ENCODE assay signal across 23 cellular contexts in genomic region chr9:132986586-132986985, GRCh38. TPM values are rescaled to one million over a fixed set of nuclear protein-coding genes. Genes with fewer than 3 reads are reported as not detected.
DNase-seq lines count a peak whose midpoint lies in the region; ATAC-seq, FAIRE-seq and TF ChIP-seq lines count a peak whose summit lies in the region.
"Had no signal": no experiment of that assay in that cellular context is flagged by ENCODE, and none has a peak within 500 bp of the region (broad histone marks: within the 10 kb centered on the region; RNA-seq: fewer than 3 reads in every experiment).

No MANE protein-coding gene starts in this region.

- H3K9me1 ChIP-seq in K562 (ENCODE audit: control insufficient read depth, insufficient read depth, low read length): peaks cover 4% of the 10 kb centered on the region

- H3K4me2 ChIP-seq in SK-N-SH (no peak overlapping the region), K562 (ENCODE audit: insufficient read depth, low read length) (no peak overlapping the region), osteoblast (ENCODE audit: insufficient read depth, low read length) (no peak overlapping the region)

- H3K27me3 ChIP-seq in SK-N-SH (ENCODE audit: insufficient read depth) (peaks cover 10% of the 10 kb centered on the region; the same call in 1 of the 2 replicates), K562 (ENCODE audit: control insufficient read depth in 2 of 2, insufficient read depth in 2 of 2, low read length in 2 of 2) (no peaks in the 10 kb centered on the region), osteoblast (ENCODE audit: insufficient read depth, low read length) (peaks cover 31% of the 10 kb centered on the region)
- H3K27me3 ChIP-seq in naive thymus-derived CD4-positive, alpha-beta T cell (ENCODE audit: control insufficient read depth in 2 of 2, insufficient read depth in 2 of 2, low read length in 2 of 2): no peaks in the 10 kb centered on the region

- intact Hi-C loops in K562 (cut with micrococcal nuclease): no loop called here
- intact Hi-C loops in naive thymus-derived CD4-positive, alpha-beta T cell (cut with micrococcal nuclease): no loop called here

- H3F3A ChIP-seq in SK-N-SH (replicated peaks; ENCODE audit: insufficient read depth): no peaks in the 10 kb centered on the region

- H3K27ac Mint-ChIP-seq in naive thymus-derived CD4-positive, alpha-beta T cell: peak overlapping the region in 1 of 9 donors; percentile 58
- H3K27ac Mint-ChIP-seq: activated CD4-positive, alpha-beta T cell treated with anti-CD3 and anti-CD28 coated beads for 36 hours; activated naive CD8-positive, alpha-beta T cell treated with anti-CD3 and anti-CD28 coated beads for 36 hours had no signal

- no peak for FAIRE-seq in K562 (lab: Jason Lieb, UNC)

- peaks cover 0 to 5% (median 0%) of the 10 kb centered on the region in 11 donors for H3K9me3 Mint-ChIP-seq in naive thymus-derived CD4-positive, alpha-beta T cell

- H3K9ac ChIP-seq in SK-N-SH: no peak overlapping the region
- H3K9ac ChIP-seq in K562 (ENCODE audit: insufficient read depth in 1 of 2, low read depth in 2 of 2, low read length in 2 of 2): peak overlapping the region in 1 of 2 experiments; percentile 20; a peak in 1 of 4 replicates

- WGBS in SK-N-SH (ENCODE audit: low lambda C conversion rate): 48% methylated on average over 7 of the region's 11 CpGs
- WGBS in K562 (ENCODE audit: insufficient coverage, low coverage, missing lambda C conversion rate): 87% methylated on average over 10 of the region's 11 CpGs

- no peak for TF ChIP-seq POLR2A in K562 (conservative IDR thresholded peaks at IDR 0.05)

- TF ChIP-seq RAD21 in SK-N-SH (IDR thresholded peaks at IDR 0.05; ENCODE audit: low read length) (no peak), K562 (CRISPR knock-in tag; conservative IDR thresholded peaks at IDR 0.05 in 1 of 2, IDR thresholded peaks at IDR 0.05 in 1 of 2) (no peak)

- H3K27me3 Mint-ChIP-seq in naive thymus-derived CD4-positive, alpha-beta T cell: peaks cover 19 to 58% (median 28%) of the 10 kb centered on the region in 5 donors

- H3K9me3 ChIP-seq in SK-N-SH (no peaks in the 10 kb centered on the region), K562 (replicated peaks; ENCODE audit: control insufficient read depth, insufficient read depth, low read depth, low read length) (no peaks in the 10 kb centered on the region), osteoblast (ENCODE audit: low read depth, low read length) (no peaks in the 10 kb centered on the region)
- H3K9me3 ChIP-seq in naive thymus-derived CD4-positive, alpha-beta T cell (ENCODE audit: control insufficient read depth in 2 of 3, low read length in 3 of 3): no peaks in the 10 kb centered on the region
- H3K9me3 ChIP-seq: esophagus squamous epithelium, stomach had no signal

- H3K79me2 ChIP-seq in SK-N-SH (ENCODE audit: insufficient read depth): no peaks in the 10 kb centered on the region
- peaks cover 58% of the 10 kb centered on the region for H3K79me2 ChIP-seq in K562 (ENCODE audit: control insufficient read depth, insufficient read depth, low read length)
- no peaks in the 10 kb centered on the region for H3K79me2 ChIP-seq in osteoblast (ENCODE audit: insufficient read depth, low read length)

- H3K9me2 ChIP-seq in SK-N-SH: no peaks in the 10 kb centered on the region

- no TSS peak for BruUV-seq in K562 (replicated peaks; lab: Mats Ljungman, UMichigan)

- DNase-seq in SK-N-SH: no peak
- peak; percentile 40 for DNase-seq in HK-2 (ENCODE audit: unreplicated experiment)
- DNase-seq in K562 (ENCODE audit: extremely low read depth in 1 of 4, low spot score in 3 of 4): no peak
- DNase-seq in osteoblast (ENCODE audit: insufficient read length, low spot score, missing footprints): peak; percentile 92
- no peak for DNase-seq in T-helper 9 cell
- no peak for DNase-seq in RKO (ENCODE audit: low spot score)
- no peak for DNase-seq in naive thymus-derived CD4-positive, alpha-beta T cell
- DNase-seq: 8988T; activated CD4-positive, alpha-beta T cell treated with anti-CD3 and anti-CD28 coated beads for 36 hours; activated naive CD8-positive, alpha-beta T cell treated with anti-CD3 and anti-CD28 coated beads for 36 hours; Calu3; effector CD8-positive, alpha-beta T cell; esophagus squamous epithelium; Kasumi-1; NCI-H1105 treated with DMSO at 0.1 percent for 48 hours; NCI-H2081; stimulated activated CD4-positive, alpha-beta T cell treated with anti-CD3 and anti-CD28 coated beads, Interleukin-4, amount 100 ng/mL, for 24 hours; stomach; trophoblast cell had no signal

- H3K4me3 ChIP-seq in SK-N-SH (ENCODE audit: low read depth in 2 of 2, low read length in 1 of 2): no peak overlapping the region
- H3K4me3 ChIP-seq in K562: no peak overlapping the region
- no peak overlapping the region for H3K4me3 ChIP-seq in osteoblast (ENCODE audit: insufficient read depth, low read length)
- H3K4me3 ChIP-seq in naive thymus-derived CD4-positive, alpha-beta T cell (ENCODE audit: low read length): no peak overlapping the region
- H3K4me3 ChIP-seq: esophagus squamous epithelium, stomach had no signal

- no peak overlapping the region for H3K4me3 Mint-ChIP-seq in naive thymus-derived CD4-positive, alpha-beta T cell
- H3K4me3 Mint-ChIP-seq: activated CD4-positive, alpha-beta T cell treated with anti-CD3 and anti-CD28 coated beads for 36 hours; activated naive CD8-positive, alpha-beta T cell treated with anti-CD3 and anti-CD28 coated beads for 36 hours had no signal

- H3K27ac ChIP-seq in SK-N-SH (ENCODE audit: low read depth in 2 of 2, low read length in 1 of 2) (no peak overlapping the region), K562 (ENCODE audit: extremely low read depth, low read depth, low read length) (no peak overlapping the region), osteoblast (ENCODE audit: low read depth, low read length) (no peak overlapping the region)
- no peak overlapping the region for H3K27ac ChIP-seq in naive thymus-derived CD4-positive, alpha-beta T cell (ENCODE audit: low read depth, low read length)
- H3K27ac ChIP-seq: esophagus squamous epithelium, stomach had no signal

- no peak overlapping the region for H2AFZ ChIP-seq in SK-N-SH (ENCODE audit: low read depth)
- no peak overlapping the region for H2AFZ ChIP-seq in K562 (ENCODE audit: low read depth, low read length)
- H2AFZ ChIP-seq in osteoblast (ENCODE audit: low read length): no peak overlapping the region

- H3K4me1 Mint-ChIP-seq in naive thymus-derived CD4-positive, alpha-beta T cell: peaks cover 0 to 15% (median 0%) of the 10 kb centered on the region in 7 donors
- H3K4me1 Mint-ChIP-seq: activated CD4-positive, alpha-beta T cell treated with anti-CD3 and anti-CD28 coated beads for 36 hours; activated naive CD8-positive, alpha-beta T cell treated with anti-CD3 and anti-CD28 coated beads for 36 hours had no signal

- H3K4me1 ChIP-seq in SK-N-SH (ENCODE audit: control insufficient read depth in 1 of 2, insufficient read depth in 2 of 2, low read depth in 1 of 2, low read length in 1 of 2) (no peaks in the 10 kb centered on the region), K562 (replicated peaks in 1 of 2; ENCODE audit: control insufficient read depth in 2 of 2, insufficient read depth in 2 of 2, low read length in 2 of 2) (peaks cover 43 to 85% of the 10 kb centered on the region in 2 experiments), osteoblast (ENCODE audit: insufficient read depth, low read length) (no peaks in the 10 kb centered on the region)
- H3K4me1 ChIP-seq in naive thymus-derived CD4-positive, alpha-beta T cell (ENCODE audit: control insufficient read depth in 2 of 2, insufficient read depth in 2 of 2, low read length in 2 of 2): no peaks in the 10 kb centered on the region
- H3K4me1 ChIP-seq: stomach had no signal

- TF ChIP-seq CTCF in SK-N-SH (IDR thresholded peaks at IDR 0.05): no peak
- TF ChIP-seq CTCF in K562 (IDR thresholded peaks at IDR 0.05 in 2 of 3, conservative IDR thresholded peaks at IDR 0.05 in 1 of 3; ENCODE audit: insufficient read depth in 2 of 3, low read depth in 1 of 3, low read length in 3 of 3): no peak
- TF ChIP-seq CTCF in osteoblast (IDR thresholded peaks at IDR 0.05; ENCODE audit: extremely low read depth, low read depth, low read length): no peak

- H3K36me3 ChIP-seq in SK-N-SH (replicated peaks in 1 of 2; ENCODE audit: control insufficient read depth in 1 of 2, insufficient read depth in 2 of 2, low read length in 1 of 2) (no peaks in the 10 kb centered on the region), K562 (ENCODE audit: control insufficient read depth, insufficient read depth, low read length) (peaks cover 74% of the 10 kb centered on the region), osteoblast (ENCODE audit: insufficient read depth, low read length) (no peaks in the 10 kb centered on the region)
- no peaks in the 10 kb centered on the region for H3K36me3 ChIP-seq in naive thymus-derived CD4-positive, alpha-beta T cell (ENCODE audit: control insufficient read depth in 2 of 3, insufficient read depth in 3 of 3, low read length in 3 of 3)
- H3K36me3 ChIP-seq: esophagus squamous epithelium, stomach had no signal

- CTCF ChIA-PET in SK-N-SH (lab: Yijun Ruan, JAX): interaction anchor here (1.3 to 1.7 kb wide), 2 partner anchors 9 kb away, joined by 9 to 10 read pairs; partner anchors contain the start of gene GFI1B
- CTCF ChIA-PET in K562 (lab: Yijun Ruan, JAX; ENCODE audit: low intra/inter-chr PET ratio): no interaction called here
- CTCF ChIA-PET in naive thymus-derived CD4-positive, alpha-beta T cell (lab: Charles Lee): no interaction called here

- POLR2A ChIA-PET in SK-N-SH (lab: Yijun Ruan, JAX): no interaction called here
- POLR2A ChIA-PET in K562 (lab: Yijun Ruan, JAX): no interaction called here
- POLR2A ChIA-PET in naive thymus-derived CD4-positive, alpha-beta T cell (lab: Charles Lee): no interaction called here

- no peak for TF ChIP-seq EP300 in SK-N-SH (IDR thresholded peaks at IDR 0.05; ENCODE audit: borderline replicate concordance in 1 of 2, low read depth in 1 of 2, low read length in 1 of 2)
- no peak for TF ChIP-seq EP300 in K562 (IDR thresholded peaks at IDR 0.05; ENCODE audit: low read length)

- in situ Hi-C loops in K562 (cut with MboI): no loop called here

- H4K20me1 ChIP-seq in SK-N-SH (ENCODE audit: insufficient read depth) (no peaks in the 10 kb centered on the region), K562 (replicated peaks; ENCODE audit: control insufficient read depth, insufficient read depth, low read length) (no peaks in the 10 kb centered on the region), osteoblast (ENCODE audit: insufficient read depth, low read length) (no peaks in the 10 kb centered on the region)

- no peaks in the 10 kb centered on the region for H3K36me3 Mint-ChIP-seq in naive thymus-derived CD4-positive, alpha-beta T cell
- H3K36me3 Mint-ChIP-seq: activated naive CD8-positive, alpha-beta T cell treated with anti-CD3 and anti-CD28 coated beads for 36 hours had no signal

- peak; percentile 57 for ATAC-seq in SK-N-SH treated with all-trans-retinoic acid at 6 μM for 48 hours
- no peak for ATAC-seq in K562
- no peak for ATAC-seq in naive thymus-derived CD4-positive, alpha-beta T cell
- ATAC-seq: activated CD4-positive, alpha-beta T cell treated with anti-CD3 and anti-CD28 coated beads for 36 hours had no signal

RNA-seq across cellular contexts. Expression of gene GFI1B, which starts 8.1 kb away (rescaled TPM):
- polyA plus RNA-seq in SK-N-SH (2012; rRNA removed) (0.03 TPM in 1 of 2 replicates, not detected in the other), K562 (2011; rRNA removed) (34.4 and 57.7 TPM in 2 replicates), K562 (2014; fragmentation: Illumina TruSeq; extraction: Trizol) (51.8 and 73.3 TPM in 2 replicates), K562 (2014; fragmentation: Nextera tagmentation; extraction: Ambion mirVana) (10 to 100 TPM in 1 of 2 experiments, 1 to 10 TPM in 1; 8.0 to 19.1 TPM), K562 (2014; rRNA removed) (47.2 and 50.1 TPM in 2 replicates)
- 0.01 and 0.03 TPM in 2 replicates for polyA plus RNA-seq in SK-N-SH (2012; cell fraction: cytosol; rRNA removed)
- polyA plus RNA-seq in SK-N-SH (2012; cell fraction: nucleus; rRNA removed): not detected in 2 replicates
- 11.1 and 39.0 TPM in 2 replicates for total RNA-seq in K562 (2011; cell fraction: chromatin; rRNA removed; ENCODE audit: low replicate concordance)
- 28.2 and 30.4 TPM in 2 replicates for total RNA-seq in K562 (2011; cell fraction: nucleolus; rRNA removed)
- 20.0 and 26.4 TPM in 2 replicates for total RNA-seq in K562 (2011; cell fraction: nucleoplasm; rRNA removed)
- total RNA-seq in K562 (2014; rRNA removed) (40.3 and 62.9 TPM in 2 replicates), K562 (2014; rRNA removed; fragmentation: Illumina TruSeq; extraction: Trizol) (17.5 and 20.1 TPM in 2 replicates), K562 (2015; rRNA removed; fragmentation: Illumina TruSeq; extraction: Trizol) (34.5 and 34.6 TPM in 2 replicates), K562 (2021) (73.4 and 75.7 TPM in 2 replicates), osteoblast (under 0.01 TPM in 1 of 2 replicates, not detected in the other)
- 53.6 and 133 TPM in 2 replicates for polyA plus RNA-seq in K562 (2011; cell fraction: cytosol; rRNA removed)
- polyA plus RNA-seq in K562 (2011; cell fraction: nucleus; rRNA removed): 64.3 and 118 TPM in 2 replicates
- 64.2 and 77.5 TPM in 2 replicates for polyA plus RNA-seq in K562 (2012)
- 16.7 and 22.0 TPM in 2 replicates for polyA minus RNA-seq in K562 (2011; rRNA and poly(A)+ RNA removed)
- 47.9 and 57.4 TPM in 2 replicates for polyA minus RNA-seq in K562 (2011; cell fraction: cytosol; rRNA and poly(A)+ RNA removed)
- 20.3 and 22.1 TPM in 2 replicates for polyA minus RNA-seq in K562 (2011; cell fraction: nucleus; rRNA and poly(A)+ RNA removed)
- total RNA-seq in naive thymus-derived CD4-positive, alpha-beta T cell: 1 to 10 TPM in 1 of 5 experiments, under 1 TPM in 1, not detected in 3; 0.21 to 2.7 TPM
- polyA plus RNA-seq in naive thymus-derived CD4-positive, alpha-beta T cell: not detected
- total RNA-seq: activated naive CD8-positive, alpha-beta T cell treated with anti-CD3 and anti-CD28 coated beads for 36 hours; Calu3; HT-29; RPMI7951 had no signal
- polyA plus RNA-seq: BJ, stomach had no signal

RNA-seq across cellular contexts. Expression of gene TSC1, which starts 42.2 kb away (rescaled TPM):
- polyA plus RNA-seq in SK-N-SH (2012; rRNA removed): 18.3 and 27.6 TPM in 2 replicates
- polyA plus RNA-seq in SK-N-SH (2012; cell fraction: cytosol; rRNA removed): 7.1 and 8.2 TPM in 2 replicates
- polyA plus RNA-seq in SK-N-SH (2012; cell fraction: nucleus; rRNA removed): 65.5 and 104 TPM in 2 replicates
- total RNA-seq in K562 (2011; cell fraction: chromatin; rRNA removed; ENCODE audit: low replicate concordance): 176 and 239 TPM in 2 replicates
- 81.0 and 95.1 TPM in 2 replicates for total RNA-seq in K562 (2011; cell fraction: nucleolus; rRNA removed)
- 122 and 132 TPM in 2 replicates for total RNA-seq in K562 (2011; cell fraction: nucleoplasm; rRNA removed)
- 6.9 and 12.8 TPM in 2 replicates for total RNA-seq in K562 (2014; rRNA removed)
- 17.6 and 18.6 TPM in 2 replicates for total RNA-seq in K562 (2014; rRNA removed; fragmentation: Illumina TruSeq; extraction: Trizol)
- 19.8 and 20.5 TPM in 2 replicates for total RNA-seq in K562 (2015; rRNA removed; fragmentation: Illumina TruSeq; extraction: Trizol)
- 21.1 and 22.8 TPM in 2 replicates for total RNA-seq in K562 (2021)
- 37.6 and 40.1 TPM in 2 replicates for polyA plus RNA-seq in K562 (2011; rRNA removed)
- 21.4 and 26.3 TPM in 2 replicates for polyA plus RNA-seq in K562 (2011; cell fraction: cytosol; rRNA removed)
- 149 and 159 TPM in 2 replicates for polyA plus RNA-seq in K562 (2011; cell fraction: nucleus; rRNA removed)
- 15.2 and 16.8 TPM in 2 replicates for polyA plus RNA-seq in K562 (2012)
- polyA plus RNA-seq in K562 (2014; fragmentation: Illumina TruSeq; extraction: Trizol): 16.9 and 19.4 TPM in 2 replicates
- polyA plus RNA-seq in K562 (2014; fragmentation: Nextera tagmentation; extraction: Ambion mirVana): 10 to 100 TPM in 1 of 2 experiments, 1 to 10 TPM in 1; 8.0 to 10.6 TPM
- 9.7 and 11.5 TPM in 2 replicates for polyA plus RNA-seq in K562 (2014; rRNA removed)
- 75.4 and 94.9 TPM in 2 replicates for polyA minus RNA-seq in K562 (2011; rRNA and poly(A)+ RNA removed)
- 14.1 and 20.7 TPM in 2 replicates for polyA minus RNA-seq in K562 (2011; cell fraction: cytosol; rRNA and poly(A)+ RNA removed)
- 59.4 and 126 TPM in 2 replicates for polyA minus RNA-seq in K562 (2011; cell fraction: nucleus; rRNA and poly(A)+ RNA removed)
- total RNA-seq in osteoblast: 68.4 and 81.3 TPM in 2 replicates
- total RNA-seq in naive thymus-derived CD4-positive, alpha-beta T cell: 10 to 100 TPM; 38.1 to 98.3 (median 59.6) TPM
- 10 to 100 TPM in 1 of 2 donors, 1 to 10 TPM in 1; 9.9 to 14.7 TPM for polyA plus RNA-seq in naive thymus-derived CD4-positive, alpha-beta T cell

RNA-seq across cellular contexts. Expression of gene GTF3C5, which starts 44.2 kb away (rescaled TPM):
- polyA plus RNA-seq in SK-N-SH (2012; rRNA removed) (57.3 and 59.1 TPM in 2 replicates), K562 (2011; rRNA removed) (80.2 TPM in 2 replicates), K562 (2014; fragmentation: Illumina TruSeq; extraction: Trizol) (105 and 107 TPM in 2 replicates), K562 (2014; fragmentation: Nextera tagmentation; extraction: Ambion mirVana) (1 to 10 TPM; 3.8 to 8.4 TPM), K562 (2014; rRNA removed) (95.1 and 107 TPM in 2 replicates)
- polyA plus RNA-seq in SK-N-SH (2012; cell fraction: cytosol; rRNA removed): 29.6 and 37.0 TPM in 2 replicates
- 165 and 172 TPM in 2 replicates for polyA plus RNA-seq in SK-N-SH (2012; cell fraction: nucleus; rRNA removed)
- total RNA-seq in K562 (2011; cell fraction: chromatin; rRNA removed; ENCODE audit: low replicate concordance): 66.1 and 166 TPM in 2 replicates
- 99.4 and 113 TPM in 2 replicates for total RNA-seq in K562 (2011; cell fraction: nucleolus; rRNA removed)
- 67.0 and 84.1 TPM in 2 replicates for total RNA-seq in K562 (2011; cell fraction: nucleoplasm; rRNA removed)
- total RNA-seq in K562 (2014; rRNA removed) (118 and 134 TPM in 2 replicates), K562 (2014; rRNA removed; fragmentation: Illumina TruSeq; extraction: Trizol) (43.2 and 58.5 TPM in 2 replicates), K562 (2015; rRNA removed; fragmentation: Illumina TruSeq; extraction: Trizol) (80.7 and 83.7 TPM in 2 replicates), K562 (2021) (106 and 110 TPM in 2 replicates), osteoblast (31.8 and 41.3 TPM in 2 replicates)
- polyA plus RNA-seq in K562 (2011; cell fraction: cytosol; rRNA removed): 88.7 and 143 TPM in 2 replicates
- 254 and 348 TPM in 2 replicates for polyA plus RNA-seq in K562 (2011; cell fraction: nucleus; rRNA removed)
- 75.0 and 82.6 TPM in 2 replicates for polyA plus RNA-seq in K562 (2012)
- 52.2 and 85.8 TPM in 2 replicates for polyA minus RNA-seq in K562 (2011; rRNA and poly(A)+ RNA removed)
- polyA minus RNA-seq in K562 (2011; cell fraction: cytosol; rRNA and poly(A)+ RNA removed): 57.6 and 64.2 TPM in 2 replicates
- polyA minus RNA-seq in K562 (2011; cell fraction: nucleus; rRNA and poly(A)+ RNA removed): 59.4 and 67.3 TPM in 2 replicates
- total RNA-seq in naive thymus-derived CD4-positive, alpha-beta T cell: 10 to 100 TPM; 43.9 to 77.9 (median 73.9) TPM
- 10 to 100 TPM; 39.9 to 48.8 TPM for polyA plus RNA-seq in naive thymus-derived CD4-positive, alpha-beta T cell

Comparison
In these comparisons a context has a peak if more than half of its experiments do, and no peak if none do; other contexts are left out.
1. DNase-seq: peak in HK-2 (single experiment) and osteoblast (single experiment); none in SK-N-SH (single experiment), K562 (0 of 4), T-helper 9 cell (single experiment), RKO (single experiment) and naive thymus-derived CD4-positive, alpha-beta T cell (0 of 9).